ENCODE assay signal across 2 cellular contexts in genomic region chr11:31810779-31811647, GRCh38.
TF ChIP-seq lines count a peak whose summit lies in the region.

Gene PAX6 (minus strand): TSS chr11:31811322. CDS start chr11:31806411, 4,911 bp downstream.

TF ChIP-seq in SK-N-SH, 30 proteins besides CTCF, POLR2A, EP300 and RAD21 (continued from another document):
- TF ChIP-seq ZBTB33 (IDR thresholded peaks at IDR 0.05; ENCODE audit: borderline replicate concordance, low read depth): no peak

TF ChIP-seq in HepG2, 621 proteins besides CTCF, POLR2A, EP300 and RAD21 (continued from another document):
- TF ChIP-seq THAP9 (CRISPR knock-in tag; IDR thresholded peaks at IDR 0.05; ENCODE audit: borderline replicate concordance) (no peak), NR2C2 (CRISPR knock-in tag; IDR thresholded peaks at IDR 0.05; ENCODE audit: borderline replicate concordance) (peak; percentile 59; the same call in 1 of the 2 replicates), FOXO4 (CRISPR knock-in tag; conservative IDR thresholded peaks at IDR 0.05) (0 out of 2 replicates have a peak, but pooled peaks have one; percentile 40), E2F2 (CRISPR knock-in tag; IDR thresholded peaks at IDR 0.05; ENCODE audit: borderline replicate concordance) (no peak), GABPB1 (CRISPR knock-in tag; IDR thresholded peaks at IDR 0.05) (peak; percentile 52; the same call in 1 of the 2 replicates), BCL6 (CRISPR knock-in tag; IDR thresholded peaks at IDR 0.05) (peak; percentile 56; the same call in 1 of the 2 replicates), HCFC1 (IDR thresholded peaks at IDR 0.05; ENCODE audit: low read depth, low read length) (no peak), ZNF841 (CRISPR knock-in tag; IDR thresholded peaks at IDR 0.05; ENCODE audit: borderline replicate concordance) (no peak), EZH2 (conservative IDR thresholded peaks at IDR 0.05; ENCODE audit: low read depth, low read length) (peak; percentile 91), NFYB (CRISPR knock-in tag; IDR thresholded peaks at IDR 0.05) (peak; percentile 43; the same call in 1 of the 2 replicates), ZBTB34 (CRISPR knock-in tag; IDR thresholded peaks at IDR 0.05) (no peak), PHF20 (CRISPR knock-in tag; IDR thresholded peaks at IDR 0.05) (no peak)
